In the genomic region with DNA sequence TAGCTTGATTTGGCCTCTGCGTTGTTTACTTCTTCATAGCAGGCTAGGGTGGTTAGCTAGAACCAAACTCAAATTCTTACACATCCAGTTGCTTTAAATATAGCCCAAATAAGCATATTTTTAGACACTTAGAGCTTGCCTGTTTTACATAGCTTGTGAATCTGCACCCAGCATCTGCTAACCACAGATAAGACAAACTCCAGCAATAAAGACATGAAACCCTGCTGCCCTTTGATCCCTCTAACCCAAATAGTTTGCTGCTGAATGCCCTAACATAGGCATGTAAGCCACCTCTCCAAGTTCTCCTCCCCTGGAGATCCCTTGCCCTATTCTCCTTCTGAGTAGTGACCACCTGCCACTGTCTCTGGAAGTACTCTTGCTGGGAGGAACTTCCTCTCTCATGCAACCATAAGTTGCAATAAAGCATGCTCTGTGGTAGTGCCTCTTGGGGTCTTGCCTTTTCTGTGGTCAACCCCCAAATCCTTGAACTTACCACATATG, we compare ENCODE assay signal across 1 cellular context.
TF ChIP-seq lines count a peak whose summit lies in the region.

No MANE protein-coding gene starts in this region.

TF ChIP-seq in GM12878, 131 proteins besides CTCF, POLR2A, EP300 and RAD21 (continued from another document):
- TF ChIP-seq ZBTB11 (CRISPR knock-in tag; IDR thresholded peaks at IDR 0.05), result no peak
- no peak for TF ChIP-seq PML (IDR thresholded peaks at IDR 0.05; ENCODE audit: low read length)
- no peak for TF ChIP-seq FOXM1 (IDR thresholded peaks at IDR 0.05; ENCODE audit: low read depth, low read length)
- no peak for TF ChIP-seq SMAD1 (IDR thresholded peaks at IDR 0.05; ENCODE audit: low read depth, partially characterized antibody)
- TF ChIP-seq, protein P1, sequence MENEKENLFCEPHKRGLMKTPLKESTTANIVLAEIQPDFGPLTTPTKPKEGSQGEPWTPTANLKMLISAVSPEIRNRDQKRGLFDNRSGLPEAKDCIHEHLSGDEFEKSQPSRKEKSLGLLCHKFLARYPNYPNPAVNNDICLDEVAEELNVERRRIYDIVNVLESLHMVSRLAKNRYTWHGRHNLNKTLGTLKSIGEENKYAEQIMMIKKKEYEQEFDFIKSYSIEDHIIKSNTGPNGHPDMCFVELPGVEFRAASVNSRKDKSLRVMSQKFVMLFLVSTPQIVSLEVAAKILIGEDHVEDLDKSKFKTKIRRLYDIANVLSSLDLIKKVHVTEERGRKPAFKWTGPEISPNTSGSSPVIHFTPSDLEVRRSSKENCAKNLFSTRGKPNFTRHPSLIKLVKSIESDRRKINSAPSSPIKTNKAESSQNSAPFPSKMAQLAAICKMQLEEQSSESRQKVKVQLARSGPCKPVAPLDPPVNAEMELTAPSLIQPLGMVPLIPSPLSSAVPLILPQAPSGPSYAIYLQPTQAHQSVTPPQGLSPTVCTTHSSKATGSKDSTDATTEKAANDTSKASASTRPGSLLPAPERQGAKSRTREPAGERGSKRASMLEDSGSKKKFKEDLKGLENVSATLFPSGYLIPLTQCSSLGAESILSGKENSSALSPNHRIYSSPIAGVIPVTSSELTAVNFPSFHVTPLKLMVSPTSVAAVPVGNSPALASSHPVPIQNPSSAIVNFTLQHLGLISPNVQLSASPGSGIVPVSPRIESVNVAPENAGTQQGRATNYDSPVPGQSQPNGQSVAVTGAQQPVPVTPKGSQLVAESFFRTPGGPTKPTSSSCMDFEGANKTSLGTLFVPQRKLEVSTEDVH (IDR thresholded peaks at IDR 0.05; ENCODE audit: low read depth, partially characterized antibody), result no peak
- TF ChIP-seq KDM1A (IDR thresholded peaks at IDR 0.05; ENCODE audit: borderline replicate concordance), result no peak
- TF ChIP-seq POU2F2 (IDR thresholded peaks at IDR 0.05; ENCODE audit: borderline replicate concordance, low read depth, low read length), result no peak
- no peak for TF ChIP-seq ESRRA (IDR thresholded peaks at IDR 0.05; ENCODE audit: low read length)
- TF ChIP-seq BCL11A (IDR thresholded peaks at IDR 0.05; ENCODE audit: low read depth, low read length), result no peak; the same call in 1 of the 2 replicates
- TF ChIP-seq MEF2B (IDR thresholded peaks at IDR 0.05; ENCODE audit: partially characterized antibody, poor library complexity, severe bottlenecking), result peak; percentile 78
- TF ChIP-seq KLF5 (IDR thresholded peaks at IDR 0.05; ENCODE audit: partially characterized antibody), result no peak
- peak; percentile 56 to 90 for TF ChIP-seq SRF (IDR thresholded peaks at IDR 0.05; ENCODE audit: low read depth in 2 of 2, low read length in 2 of 2)
- TF ChIP-seq TARDBP (IDR thresholded peaks at IDR 0.05; ENCODE audit: borderline replicate concordance), result no peak
- no peak for TF ChIP-seq EGR1 (IDR thresholded peaks at IDR 0.05; ENCODE audit: borderline replicate concordance in 1 of 2, low read depth in 2 of 2, low read length in 2 of 2)
- TF ChIP-seq, protein P2, sequence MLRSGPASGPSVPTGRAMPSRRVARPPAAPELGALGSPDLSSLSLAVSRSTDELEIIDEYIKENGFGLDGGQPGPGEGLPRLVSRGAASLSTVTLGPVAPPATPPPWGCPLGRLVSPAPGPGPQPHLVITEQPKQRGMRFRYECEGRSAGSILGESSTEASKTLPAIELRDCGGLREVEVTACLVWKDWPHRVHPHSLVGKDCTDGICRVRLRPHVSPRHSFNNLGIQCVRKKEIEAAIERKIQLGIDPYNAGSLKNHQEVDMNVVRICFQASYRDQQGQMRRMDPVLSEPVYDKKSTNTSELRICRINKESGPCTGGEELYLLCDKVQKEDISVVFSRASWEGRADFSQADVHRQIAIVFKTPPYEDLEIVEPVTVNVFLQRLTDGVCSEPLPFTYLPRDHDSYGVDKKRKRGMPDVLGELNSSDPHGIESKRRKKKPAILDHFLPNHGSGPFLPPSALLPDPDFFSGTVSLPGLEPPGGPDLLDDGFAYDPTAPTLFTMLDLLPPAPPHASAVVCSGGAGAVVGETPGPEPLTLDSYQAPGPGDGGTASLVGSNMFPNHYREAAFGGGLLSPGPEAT (IDR thresholded peaks at IDR 0.05; ENCODE audit: low read depth), result no peak
- no peak for TF ChIP-seq ZSCAN29 (IDR thresholded peaks at IDR 0.05)
- no peak for TF ChIP-seq USF2 (IDR thresholded peaks at IDR 0.05; ENCODE audit: borderline replicate concordance, low read depth, low read length)
- no peak for TF ChIP-seq SREBF1 (IDR thresholded peaks at IDR 0.05; ENCODE audit: low read length)
- no peak for TF ChIP-seq RFX5 (IDR thresholded peaks at IDR 0.05; ENCODE audit: low read depth, low read length)
- no peak for TF ChIP-seq SMARCA5 (IDR thresholded peaks at IDR 0.05)
- no peak for TF ChIP-seq SMC3 (IDR thresholded peaks at IDR 0.05; ENCODE audit: borderline replicate concordance, low read length)
- TF ChIP-seq, protein P3, sequence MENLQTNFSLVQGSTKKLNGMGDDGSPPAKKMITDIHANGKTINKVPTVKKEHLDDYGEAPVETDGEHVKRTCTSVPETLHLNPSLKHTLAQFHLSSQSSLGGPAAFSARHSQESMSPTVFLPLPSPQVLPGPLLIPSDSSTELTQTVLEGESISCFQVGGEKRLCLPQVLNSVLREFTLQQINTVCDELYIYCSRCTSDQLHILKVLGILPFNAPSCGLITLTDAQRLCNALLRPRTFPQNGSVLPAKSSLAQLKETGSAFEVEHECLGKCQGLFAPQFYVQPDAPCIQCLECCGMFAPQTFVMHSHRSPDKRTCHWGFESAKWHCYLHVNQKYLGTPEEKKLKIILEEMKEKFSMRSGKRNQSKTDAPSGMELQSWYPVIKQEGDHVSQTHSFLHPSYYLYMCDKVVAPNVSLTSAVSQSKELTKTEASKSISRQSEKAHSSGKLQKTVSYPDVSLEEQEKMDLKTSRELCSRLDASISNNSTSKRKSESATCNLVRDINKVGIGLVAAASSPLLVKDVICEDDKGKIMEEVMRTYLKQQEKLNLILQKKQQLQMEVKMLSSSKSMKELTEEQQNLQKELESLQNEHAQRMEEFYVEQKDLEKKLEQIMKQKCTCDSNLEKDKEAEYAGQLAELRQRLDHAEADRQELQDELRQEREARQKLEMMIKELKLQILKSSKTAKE (IDR thresholded peaks at IDR 0.05; ENCODE audit: low read depth, poor library complexity, severe bottlenecking), result no peak
- TF ChIP-seq ZNF384 (IDR thresholded peaks at IDR 0.05; ENCODE audit: borderline replicate concordance, low read depth, low read length), result no peak
- TF ChIP-seq STAT3 (IDR thresholded peaks at IDR 0.05; ENCODE audit: low read depth, low read length), result no peak
- TF ChIP-seq RELA (IDR thresholded peaks at IDR 0.05; ENCODE audit: borderline replicate concordance, partially characterized antibody), result no peak
- peak; percentile 48 to 70 for TF ChIP-seq IKZF2 (IDR thresholded peaks at IDR 0.05)
